Comparison of ENCODE assay signal across 10 cellular contexts in the genomic region with DNA sequence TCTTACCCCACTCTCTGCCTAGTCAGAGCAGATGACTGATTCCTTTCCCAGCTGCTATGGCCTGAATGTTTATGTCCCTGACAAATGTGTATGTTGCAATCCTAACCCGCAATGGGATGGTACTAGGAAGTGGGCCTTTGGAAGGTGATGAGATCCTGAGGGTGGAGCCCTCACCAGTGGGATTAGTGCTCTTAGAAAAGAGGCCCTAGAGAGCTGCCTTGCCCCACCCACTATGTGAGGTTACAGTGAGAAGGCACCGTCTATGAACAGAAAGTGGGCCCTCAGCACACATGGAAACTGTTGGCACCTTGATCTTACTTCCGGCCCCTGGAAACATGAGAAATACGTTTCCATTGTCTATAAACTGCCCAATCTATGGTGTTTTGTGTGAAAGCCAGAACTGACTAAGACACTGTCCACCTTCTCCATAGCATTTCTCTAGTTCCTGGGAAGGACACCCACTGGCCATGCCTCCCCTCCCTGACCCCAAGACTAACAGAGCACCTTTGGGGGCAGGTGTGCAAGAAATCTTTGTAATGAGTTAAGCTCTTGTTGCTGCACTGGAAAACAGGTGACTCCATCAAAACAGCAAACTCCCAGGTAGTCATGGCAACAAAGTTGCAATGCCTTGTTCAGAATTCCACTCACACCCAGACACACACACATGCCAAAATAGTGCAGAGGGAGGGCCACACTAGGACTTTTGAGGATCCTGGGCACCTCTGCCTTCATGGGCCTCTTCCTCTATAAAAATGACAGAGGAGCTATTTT. TPM values are rescaled to one million over a fixed set of nuclear protein-coding genes. Genes with fewer than 3 reads are reported as not detected.
DNase-seq lines count a peak whose midpoint lies in the region; ATAC-seq and TF ChIP-seq lines count a peak whose summit lies in the region.
"Had no signal": no experiment of that assay in that cellular context is flagged by ENCODE, and none has a peak within 500 bp of the region (broad histone marks: within the 10 kb centered on the region; RNA-seq: fewer than 3 reads in every experiment).

No MANE protein-coding gene starts in this region.

- TF ChIP-seq CTCF in neural progenitor cell (IDR thresholded peaks at IDR 0.05) (no peak), GM13976 (IDR thresholded peaks at IDR 0.05; ENCODE audit: borderline replicate concordance, control extremely low read depth, extremely low read depth, insufficient read depth, missing control alignments) (no peak)

- peaks cover 3% of the 10 kb centered on the region for H3F3A ChIP-seq in neural progenitor cell (ENCODE audit: low read depth)

- no peaks in the 10 kb centered on the region for H3K79me2 ChIP-seq in neural progenitor cell (ENCODE audit: low read depth)
- H3K79me2 ChIP-seq: parathyroid adenoma had no signal

- H3K27me3 ChIP-seq in adipocyte (replicated peaks; ENCODE audit: control insufficient read depth, insufficient read depth, low read length) (peaks cover 30% of the 10 kb centered on the region), neural progenitor cell (no peaks in the 10 kb centered on the region)

- no peaks in the 10 kb centered on the region for H4K20me1 ChIP-seq in neural progenitor cell (ENCODE audit: low read depth)

- peaks cover 16% of the 10 kb centered on the region for H3K27me3 Mint-ChIP-seq in neural progenitor cell (ENCODE audit: insufficient read depth, low read depth)

- peaks cover 24% of the 10 kb centered on the region for H3K9me3 Mint-ChIP-seq in neural progenitor cell

- H3K27ac ChIP-seq in neural progenitor cell: no peak overlapping the region
- H3K27ac ChIP-seq: C4-2B, parathyroid adenoma had no signal

- peak overlapping the region; percentile 52 for H3K27ac Mint-ChIP-seq in neural progenitor cell

- no peaks in the 10 kb centered on the region for H3K36me3 ChIP-seq in adipocyte (ENCODE audit: control insufficient read depth, insufficient read depth, low read length, severe bottlenecking)
- no peaks in the 10 kb centered on the region for H3K36me3 ChIP-seq in neural progenitor cell

- H3K4me3 ChIP-seq in adipocyte (ENCODE audit: low read length) (no peak overlapping the region), neural progenitor cell (no peak overlapping the region)

- H3K4me1 Mint-ChIP-seq in neural progenitor cell: peaks cover 27% of the 10 kb centered on the region

- H2AFZ ChIP-seq in neural progenitor cell (replicated peaks): no peak overlapping the region
- H2AFZ ChIP-seq: parathyroid adenoma had no signal

- no peak overlapping the region for H3K9ac ChIP-seq in adipocyte (ENCODE audit: low read length)
- no peak overlapping the region for H3K9ac ChIP-seq in neural progenitor cell
- H3K9ac ChIP-seq: parathyroid adenoma had no signal

- DNase-seq in activated T-cell treated with anti-CD3 and anti-CD28 coated beads for 1 hour (ENCODE audit: low read depth) (peak; percentile 9), NCI-H524 (lab: John Stamatoyannopoulos, UW) (peak; percentile 68 to 74), adipocyte (ENCODE audit: low read depth) (peak; percentile 34), neural progenitor cell (ENCODE audit: low spot score) (no peak), D341Med (ENCODE audit: low spot score) (no peak), GM13976 (ENCODE audit: low spot score) (no peak)
- DNase-seq in activated T-cell treated with anti-CD3 and anti-CD28 coated beads, Interleukin-2, amount 50 U/mL, for 1 hour: no peak

- peak overlapping the region; percentile 21 for H3K4me2 ChIP-seq in neural progenitor cell

- peaks cover 7% of the 10 kb centered on the region for H3K36me3 Mint-ChIP-seq in neural progenitor cell

- no peak for ATAC-seq in HG03571 (IDR thresholded peaks at IDR 0.05; ENCODE audit: unreplicated experiment)

- no peak overlapping the region for H3K4me3 Mint-ChIP-seq in neural progenitor cell

- H3K9me3 ChIP-seq in adipocyte (ENCODE audit: control insufficient read depth, low read length) (peaks cover 9% of the 10 kb centered on the region), neural progenitor cell (ENCODE audit: low read depth) (no peaks in the 10 kb centered on the region)

- in situ Hi-C loops in GM13976 (cut with MboI; ENCODE audit: low sequenced_read_pairs, unreplicated experiment): no loop called here

- peaks cover 3% of the 10 kb centered on the region for H3K4me1 ChIP-seq in adipocyte (ENCODE audit: control insufficient read depth, insufficient read depth, low read length)
- H3K4me1 ChIP-seq in neural progenitor cell: peaks cover 16% of the 10 kb centered on the region
- H3K4me1 ChIP-seq: parathyroid adenoma had no signal

RNA-seq across cellular contexts. Expression of a gene that starts 16.2 kb away (rescaled TPM):
- 0.28 TPM in 1 of 2 replicates, not detected in the other for total RNA-seq in neural progenitor cell (ENCODE audit: low replicate concordance)

RNA-seq across cellular contexts. Expression of a gene that starts 53.7 kb away (rescaled TPM):
- 27.4 and 43.0 TPM in 2 replicates for total RNA-seq in neural progenitor cell (ENCODE audit: low replicate concordance)

Comparison
In these comparisons a context has a peak if more than half of its experiments do, and no peak if none do; other contexts are left out.
1. DNase-seq: peak in activated T-cell treated with anti-CD3 and anti-CD28 coated beads for 1 hour (single experiment), NCI-H524 (2 of 2) and adipocyte (single experiment); none in activated T-cell treated with anti-CD3 and anti-CD28 coated beads, Interleukin-2, amount 50 U/mL, for 1 hour (single experiment), neural progenitor cell (single experiment), D341Med (single experiment) and GM13976 (single experiment).